ENCODE assay signal across 1 cellular context in genomic region chr20:16898433-16898832, GRCh38.
TF ChIP-seq lines count a peak whose summit lies in the region.

No MANE protein-coding gene starts in this region.

TF ChIP-seq in IMR-90, 13 proteins besides CTCF, POLR2A, EP300 and RAD21 (continued from another document):
- TF ChIP-seq, protein P1, sequence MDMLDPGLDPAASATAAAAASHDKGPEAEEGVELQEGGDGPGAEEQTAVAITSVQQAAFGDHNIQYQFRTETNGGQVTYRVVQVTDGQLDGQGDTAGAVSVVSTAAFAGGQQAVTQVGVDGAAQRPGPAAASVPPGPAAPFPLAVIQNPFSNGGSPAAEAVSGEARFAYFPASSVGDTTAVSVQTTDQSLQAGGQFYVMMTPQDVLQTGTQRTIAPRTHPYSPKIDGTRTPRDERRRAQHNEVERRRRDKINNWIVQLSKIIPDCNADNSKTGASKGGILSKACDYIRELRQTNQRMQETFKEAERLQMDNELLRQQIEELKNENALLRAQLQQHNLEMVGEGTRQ (IDR thresholded peaks at IDR 0.05; ENCODE audit: low read depth, low read length), result no peak
